In genomic region chr7:117155694-117156093, GRCh38 we compare ENCODE assay signal across 1 cellular context.
TF ChIP-seq lines count a peak whose summit lies in the region.

No MANE protein-coding gene starts in this region.

TF ChIP-seq in IMR-90, 13 proteins besides CTCF, POLR2A, EP300 and RAD21 (continued from another document):
- TF ChIP-seq ELK1 (IDR thresholded peaks at IDR 0.05; ENCODE audit: borderline replicate concordance, low read depth, low read length) = no peak
- no peak for TF ChIP-seq RCOR1 (IDR thresholded peaks at IDR 0.05; ENCODE audit: insufficient replicate concordance, low read length)
- TF ChIP-seq SMC3 (IDR thresholded peaks at IDR 0.05; ENCODE audit: low read depth, low read length) = no peak
- TF ChIP-seq BHLHE40 (IDR thresholded peaks at IDR 0.05; ENCODE audit: low read depth, low read length) = no peak
- no peak for TF ChIP-seq CHD1 (IDR thresholded peaks at IDR 0.05; ENCODE audit: low read depth, low read length)
- no peak for TF ChIP-seq MAFK (IDR thresholded peaks at IDR 0.05; ENCODE audit: low read depth, low read length)
